In genomic region chr22:26849575-26849974, GRCh38 we compare ENCODE assay signal across 16 cellular contexts.
DNase-seq lines count a peak whose midpoint lies in the region; ATAC-seq and TF ChIP-seq lines count a peak whose summit lies in the region.
"Had no signal": no experiment of that assay in that cellular context is flagged by ENCODE, and none has a peak within 500 bp of the region (broad histone marks: within the 10 kb centered on the region; RNA-seq: fewer than 3 reads in every experiment).

No MANE protein-coding gene starts in this region.

- H3K4me3 ChIP-seq in right atrium auricular region (no peak overlapping the region), heart left ventricle (no peak overlapping the region)
- H3K4me3 ChIP-seq: GM23338, HAP-1 had no signal

- H3K27me3 Mint-ChIP-seq in type B pancreatic cell (peaks cover 31% of the 10 kb centered on the region), endothelial cell (ENCODE audit: unreplicated experiment) (peaks cover 2% of the 10 kb centered on the region)
- H3K27me3 Mint-ChIP-seq: CD4-positive, alpha-beta memory T cell had no signal

- H3K36me3 Mint-ChIP-seq in type B pancreatic cell, result no peaks in the 10 kb centered on the region
- H3K36me3 Mint-ChIP-seq in endothelial cell (ENCODE audit: low read depth, unreplicated experiment), result no peaks in the 10 kb centered on the region

- TF ChIP-seq CTCF in right atrium auricular region (IDR thresholded peaks at IDR 0.05) (no peak), heart left ventricle (IDR thresholded peaks at IDR 0.05) (no peak), type B pancreatic cell (conservative IDR thresholded peaks at IDR 0.05) (no peak), endothelial cell (IDR thresholded peaks at IDR 0.05; ENCODE audit: unreplicated experiment) (no peak)

- H3K9me3 ChIP-seq in right atrium auricular region (no peaks in the 10 kb centered on the region), heart left ventricle (no peaks in the 10 kb centered on the region)
- H3K9me3 ChIP-seq: HAP-1 had no signal

- H3K9me3 Mint-ChIP-seq in type B pancreatic cell, result no peaks in the 10 kb centered on the region
- H3K9me3 Mint-ChIP-seq in endothelial cell (ENCODE audit: unreplicated experiment), result no peaks in the 10 kb centered on the region
- H3K9me3 Mint-ChIP-seq: CD4-positive, alpha-beta memory T cell; GM23338; HFFc6 had no signal

- H3K27ac Mint-ChIP-seq in type B pancreatic cell (no peak overlapping the region), endothelial cell (ENCODE audit: unreplicated experiment) (no peak overlapping the region)
- H3K27ac Mint-ChIP-seq: GM23338, HFFc6 had no signal

- ATAC-seq in heart left ventricle, result no peak
- ATAC-seq: GM23338 had no signal

- H3K4me1 Mint-ChIP-seq in type B pancreatic cell (ENCODE audit: unreplicated experiment) (no peaks in the 10 kb centered on the region), endothelial cell (ENCODE audit: unreplicated experiment) (no peaks in the 10 kb centered on the region)
- H3K4me1 Mint-ChIP-seq: CD4-positive, alpha-beta memory T cell had no signal

- H3K4me3 Mint-ChIP-seq in type B pancreatic cell (no peak overlapping the region), endothelial cell (ENCODE audit: unreplicated experiment) (no peak overlapping the region)
- H3K4me3 Mint-ChIP-seq: CD4-positive, alpha-beta memory T cell; GM23338; HFFc6 had no signal

- H3K27ac ChIP-seq in right atrium auricular region (no peak overlapping the region), heart left ventricle (no peak overlapping the region)

- TF ChIP-seq POLR2A in heart left ventricle (IDR thresholded peaks at IDR 0.05), result no peak

- no peaks in the 10 kb centered on the region for H3K36me3 ChIP-seq in right atrium auricular region
- H3K36me3 ChIP-seq in heart left ventricle, result no peaks in the 10 kb centered on the region
- H3K36me3 ChIP-seq: HAP-1 had no signal

- no peaks in the 10 kb centered on the region for H3K4me1 ChIP-seq in right atrium auricular region
- peaks cover 0 to 18% (median 0%) of the 10 kb centered on the region in 12 donors for H3K4me1 ChIP-seq in heart left ventricle
- H3K4me1 ChIP-seq: HAP-1 had no signal

- intact Hi-C loops in heart left ventricle (cut with DNase I), result no loop called here

- DNase-seq in right atrium auricular region (ENCODE audit: low spot score), result peak; percentile 2
- DNase-seq in heart left ventricle, result no peak
- DNase-seq in islet precursor cell, result peak; percentile 22
- DNase-seq in type B pancreatic cell (ENCODE audit: extremely low spot score, unreplicated experiment), result peak; percentile 16
- no peak for DNase-seq in NCI-H345 treated with DMSO at 0.1 percent for 48 hours (lab: John Stamatoyannopoulos, UW; ENCODE audit: unreplicated experiment)
- DNase-seq in endothelial cell (ENCODE audit: low spot score), result no peak
- DNase-seq: C1 segment of cervical spinal cord; Calu3; CD4-positive, alpha-beta memory T cell; COR-L47; DMS53; DMS79 treated with DMSO at 0.1 percent for 48 hours; GF-D8; HFFc6 had no signal

- WGBS in heart left ventricle, 4 donors, result 90 to 98% (median 95%) methylated on average over 4 of the region's 4 CpGs

- no peaks in the 10 kb centered on the region for H3K27me3 ChIP-seq in right atrium auricular region
- no peaks in the 10 kb centered on the region for H3K27me3 ChIP-seq in heart left ventricle

Comparison
In these comparisons a context has a peak if more than half of its experiments do, and no peak if none do; other contexts are left out.
1. DNase-seq: peak in right atrium auricular region (single experiment), islet precursor cell (single experiment) and type B pancreatic cell (single experiment); none in heart left ventricle (0 of 5), NCI-H345 treated with DMSO at 0.1 percent for 48 hours (single experiment) and endothelial cell (single experiment).